13 cellular contexts compared by ENCODE assay signal in genomic region chr15:96268421-96269204, GRCh38.
DNase-seq lines count a peak whose midpoint lies in the region; ATAC-seq, FAIRE-seq and TF ChIP-seq lines count a peak whose summit lies in the region.
"Had no signal": no experiment of that assay in that cellular context is flagged by ENCODE, and none has a peak within 500 bp of the region (broad histone marks: within the 10 kb centered on the region; RNA-seq: fewer than 3 reads in every experiment).

No MANE protein-coding gene starts in this region.

- no peaks in the 10 kb centered on the region for H3K9me2 ChIP-seq in GM23248 (ENCODE audit: insufficient read depth)

- no peak overlapping the region for H3K4me2 ChIP-seq in GM23248 (ENCODE audit: unreplicated experiment)

- in situ Hi-C loops in GM23248 (cut with MboI) (no loop called here), Panc1 (cut with HindIII; ENCODE audit: low pct_unique_long_range_greater_than_20kb, low sequenced_read_pairs) (no loop called here), GM13977 (cut with MboI; ENCODE audit: low pct_unique_long_range_greater_than_20kb, low sequenced_read_pairs, unreplicated experiment) (no loop called here)

- intact Hi-C loops in Panc1 (cut with micrococcal nuclease; ENCODE audit: unreplicated experiment), result no loop called here

- H2AFZ ChIP-seq in GM23248, result no peak overlapping the region

- H3K4me3 ChIP-seq in GM23248 (no peak overlapping the region), Panc1 (ENCODE audit: low read depth in 2 of 2, low read length in 2 of 2) (no peak overlapping the region), small intestine (ENCODE audit: low read depth in 1 of 2, low read length in 2 of 2) (no peak overlapping the region), gastroesophageal sphincter (no peak overlapping the region)

- H3F3A ChIP-seq in GM23248 (ENCODE audit: insufficient read depth), result peaks cover 14% of the 10 kb centered on the region; the same call in 1 of the 2 replicates

- CTCF ChIA-PET in Panc1 (lab: Charles Lee), result interaction anchor here (0.7 kb wide), 2 partner anchors 13 to 221 kb away, joined by 3 to 6 read pairs; no protein-coding TSS in a partner anchor

- no peak for TF ChIP-seq EP300 in gastroesophageal sphincter (IDR thresholded peaks at IDR 0.05)

- H4K20me1 ChIP-seq in GM23248 (ENCODE audit: insufficient read depth), result no peaks in the 10 kb centered on the region

- ATAC-seq in Panc1 (no peak), gastroesophageal sphincter (no peak), left lobe of liver (no peak)
- ATAC-seq: right cardiac atrium had no signal

- no peak overlapping the region for H3K9ac ChIP-seq in GM23248

- BruUV-seq in Panc1 (replicated peaks; lab: Mats Ljungman, UMichigan), result no TSS peak

- no peak for TF ChIP-seq CTCF in Panc1 (IDR thresholded peaks at IDR 0.05)
- TF ChIP-seq CTCF in gastroesophageal sphincter (IDR thresholded peaks at IDR 0.05), result no peak
- TF ChIP-seq CTCF in GM13977 (IDR thresholded peaks at IDR 0.05; ENCODE audit: extremely low read depth, insufficient read depth, missing control alignments), result no peak

- no peak for TF ChIP-seq POLR2A in gastroesophageal sphincter (IDR thresholded peaks at IDR 0.05)

- H3K4me1 ChIP-seq in GM23248 (ENCODE audit: insufficient read depth), result peaks cover 41% of the 10 kb centered on the region
- peaks cover 38% of the 10 kb centered on the region for H3K4me1 ChIP-seq in Panc1 (ENCODE audit: control insufficient read depth, insufficient read depth, low read length)
- H3K4me1 ChIP-seq in small intestine (ENCODE audit: control insufficient read depth in 2 of 2, insufficient read depth in 1 of 2, low read depth in 1 of 2, low read length in 1 of 2), result no peaks in the 10 kb centered on the region
- peaks cover 0 to 29% (median 0%) of the 10 kb centered on the region in 3 donors for H3K4me1 ChIP-seq in gastroesophageal sphincter

- no peak overlapping the region for H3K27ac ChIP-seq in GM23248
- H3K27ac ChIP-seq in Panc1 (ENCODE audit: low read length), result peak overlapping the region; percentile 60
- peak overlapping the region; percentile 53 for H3K27ac ChIP-seq in epithelial cell of prostate
- H3K27ac ChIP-seq in small intestine (ENCODE audit: low read depth in 1 of 2, low read length in 1 of 2), result no peak overlapping the region
- H3K27ac ChIP-seq in gastroesophageal sphincter, result no peak overlapping the region

- FAIRE-seq in small intestine (lab: Jason Lieb, UNC), result no peak
- FAIRE-seq: G401.6, islet of Langerhans had no signal

- POLR2A ChIA-PET in Panc1 (lab: Charles Lee), result interaction anchor here (0.6 kb wide), 1 partner anchor 48 kb away, joined by 3 read pairs; no protein-coding TSS in a partner anchor

- H3K36me3 ChIP-seq in GM23248 (ENCODE audit: low read depth) (no peaks in the 10 kb centered on the region), Panc1 (ENCODE audit: control insufficient read depth, insufficient read depth, low read length) (no peaks in the 10 kb centered on the region; the same call in 1 of the 2 replicates), small intestine (ENCODE audit: control insufficient read depth in 2 of 2, insufficient read depth in 2 of 2, low read length in 2 of 2) (no peaks in the 10 kb centered on the region), gastroesophageal sphincter (peaks cover 0 to 32% of the 10 kb centered on the region in 2 donors)

- no peaks in the 10 kb centered on the region for H3K79me2 ChIP-seq in GM23248 (ENCODE audit: insufficient read depth)

- H3K9me3 ChIP-seq in GM23248 (ENCODE audit: low read depth) (no peaks in the 10 kb centered on the region), Panc1 (ENCODE audit: control insufficient read depth, insufficient read depth, low read depth, low read length) (peaks cover 2% of the 10 kb centered on the region; the same call in 1 of the 2 replicates), small intestine (ENCODE audit: control insufficient read depth, low read depth) (no peaks in the 10 kb centered on the region), gastroesophageal sphincter (no peaks in the 10 kb centered on the region)

- WGBS in GM23248 (ENCODE audit: low coverage in 1 of 2, low lambda C conversion rate in 2 of 2, missing lambda C conversion rate in 2 of 2), 2 experiments, result 84 to 86% methylated on average over 14 of the region's 14 CpGs
- WGBS in small intestine, 3 donors, result 74 to 78% (median 75%) methylated on average over 14 of the region's 14 CpGs
- WGBS in gastroesophageal sphincter (ENCODE audit: low coverage in 1 of 2), 2 donors, result 62 to 80% methylated on average over 13 to 14 of the region's 14 CpGs

- DNase-seq in GM23248 (peak; percentile 19), Panc1 (ENCODE audit: low read depth, low spot score) (no peak), epithelial cell of prostate (ENCODE audit: low read depth, low spot score) (peak; percentile 2), renal cortical epithelial cell (ENCODE audit: low read depth) (peak; percentile 92), small intestine (no peak), left lobe of liver (ENCODE audit: low spot score) (no peak), GM13977 (ENCODE audit: low spot score) (no peak)
- DNase-seq: activated CD8-positive, alpha-beta memory T cell treated with anti-CD3 and anti-CD28 coated beads for 24 hours; NCI-H2029 treated with DMSO at 0.1 percent for 48 hours; right cardiac atrium had no signal

- H3K27me3 ChIP-seq in GM23248 (replicated peaks; ENCODE audit: insufficient read depth) (no peaks in the 10 kb centered on the region), Panc1 (ENCODE audit: control insufficient read depth, insufficient read depth, low read length) (no peaks in the 10 kb centered on the region), small intestine (ENCODE audit: control insufficient read depth in 2 of 2, insufficient read depth in 2 of 2, low read length in 2 of 2) (no peaks in the 10 kb centered on the region), gastroesophageal sphincter (no peaks in the 10 kb centered on the region)

Comparison
In these comparisons a context has a peak if more than half of its experiments do, and no peak if none do; other contexts are left out.
1. DNase-seq: peak in GM23248 (single experiment), epithelial cell of prostate (single experiment) and renal cortical epithelial cell (single experiment); none in Panc1 (single experiment), small intestine (single experiment), left lobe of liver (single experiment) and GM13977 (single experiment).
2. H3K27ac ChIP-seq: peak in Panc1 (single experiment) and epithelial cell of prostate (single experiment); none in GM23248 (single experiment), small intestine (0 of 2) and gastroesophageal sphincter (0 of 4).